ENCODE assay signal across 22 cellular contexts in the genomic region with DNA sequence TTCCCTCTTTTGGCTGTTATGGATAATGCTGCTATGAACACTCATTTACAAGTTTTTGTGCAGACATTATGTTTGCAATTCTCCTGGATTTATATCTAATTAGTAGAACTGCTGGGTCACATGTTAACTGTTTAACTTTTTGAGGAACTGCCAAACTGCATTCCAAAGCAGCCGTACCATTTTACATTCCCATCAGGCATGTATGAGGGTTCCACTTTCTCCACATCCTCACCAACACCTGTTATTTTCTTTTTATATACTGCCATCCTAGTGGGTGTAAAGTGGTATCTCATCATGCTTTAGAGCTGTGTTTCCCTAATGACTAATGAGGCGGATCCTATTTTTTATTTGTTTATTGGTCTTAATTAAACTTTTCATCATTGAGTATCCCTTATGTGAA.
"Had no signal": no experiment of that assay in that cellular context is flagged by ENCODE, and none has a peak within 500 bp of the region (broad histone marks: within the 10 kb centered on the region; RNA-seq: fewer than 3 reads in every experiment).

No MANE protein-coding gene starts in this region.

- H3K27ac ChIP-seq: RWPE1, SJCRH30 had no signal

- DNase-seq: IMR-90, Karpas-422, KG1, MM.1S, NCI-H1092 treated with DMSO at 0.1 percent for 48 hours, NCI-H1436, NCI-H187, NCI-H2029, NCI-H2081 treated with DMSO at 0.1 percent for 48 hours, NCI-H2171, NCI-H226, NCI-H446, NCI-H510A, NCI-H524 treated with DMSO at 0.1 percent for 48 hours, NCI-H69, NCI-H774, SHP77 treated with DMSO at 0.1 percent for 48 hours, SJCRH30 had no signal

- ATAC-seq: HepG2, Panc1, SK-N-SH treated with all-trans-retinoic acid at 6 μM for 48 hours had no signal

- H3K9me3 ChIP-seq: SJCRH30 had no signal

- H3K4me3 ChIP-seq: SJCRH30 had no signal

- H3K27me3 ChIP-seq: SJCRH30 had no signal
